In the genomic region with DNA sequence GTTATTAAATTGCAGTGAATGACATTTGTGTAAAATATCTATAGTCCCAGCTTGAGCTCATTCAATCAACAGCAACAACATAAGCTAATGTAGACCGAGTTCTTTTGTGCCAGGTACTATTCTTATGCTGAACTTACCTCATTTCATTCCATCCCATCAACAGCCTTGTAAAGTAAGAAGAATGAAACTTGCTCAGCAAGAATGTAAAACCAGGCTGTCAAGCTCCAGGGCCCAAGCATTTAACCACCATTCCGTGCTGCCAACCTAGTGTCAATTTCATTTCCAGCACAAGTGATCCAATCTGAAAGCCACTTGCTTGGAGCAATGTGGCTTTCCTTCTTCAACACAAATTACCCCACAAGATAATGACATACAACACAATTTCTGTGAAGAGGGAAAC, we compare ENCODE assay signal across 18 cellular contexts. TPM values are rescaled to one million over a fixed set of nuclear protein-coding genes. Genes with fewer than 3 reads are reported as not detected.
DNase-seq lines count a peak whose midpoint lies in the region; ATAC-seq and TF ChIP-seq lines count a peak whose summit lies in the region.
"Had no signal": no experiment of that assay in that cellular context is flagged by ENCODE, and none has a peak within 500 bp of the region (broad histone marks: within the 10 kb centered on the region; RNA-seq: fewer than 3 reads in every experiment).

No MANE protein-coding gene starts in this region.

- H3K4me1 Mint-ChIP-seq in mesothelial cell of epicardium = peaks cover 5% of the 10 kb centered on the region
- H3K4me1 Mint-ChIP-seq: CD4-positive, CD25-positive, alpha-beta regulatory T cell had no signal

- 32 to 46% methylated on average over 2 of the region's 2 CpGs for WGBS in lower leg skin, 2 donors

- peaks cover 1% of the 10 kb centered on the region for H3K36me3 Mint-ChIP-seq in mesothelial cell of epicardium
- H3K36me3 Mint-ChIP-seq: CD4-positive, CD25-positive, alpha-beta regulatory T cell had no signal

- H3K27me3 ChIP-seq in HAP-1 (ENCODE audit: low read depth) = 0 out of 2 replicates have a peak, but pooled peaks cover 2% of the 10 kb centered on the region
- no peaks in the 10 kb centered on the region for H3K27me3 ChIP-seq in SU-DHL-6 (ENCODE audit: low read length)
- H3K27me3 ChIP-seq in iPS-18a (ENCODE audit: control insufficient read depth, insufficient read depth, low read length) = no peaks in the 10 kb centered on the region
- H3K27me3 ChIP-seq: Peyer's patch had no signal

- peaks cover 3% of the 10 kb centered on the region for H3K9me3 Mint-ChIP-seq in mesothelial cell of epicardium

- H3K27ac ChIP-seq in SU-DHL-6 (ENCODE audit: low read depth, low read length) = peak overlapping the region; percentile 9; the same call in 1 of the 2 replicates
- H3K27ac ChIP-seq in iPS-18a (ENCODE audit: low read length) = no peak overlapping the region
- H3K27ac ChIP-seq: Peyer's patch had no signal

- H3K9me3 ChIP-seq in HAP-1 = no peaks in the 10 kb centered on the region
- no peaks in the 10 kb centered on the region for H3K9me3 ChIP-seq in SU-DHL-6 (ENCODE audit: insufficient read depth, low read length)
- no peaks in the 10 kb centered on the region for H3K9me3 ChIP-seq in iPS-18a (ENCODE audit: control insufficient read depth, low read depth, low read length)
- H3K9me3 ChIP-seq: Peyer's patch had no signal

- no peaks in the 10 kb centered on the region for H3K27me3 Mint-ChIP-seq in mesothelial cell of epicardium (ENCODE audit: low read depth)
- H3K27me3 Mint-ChIP-seq: B cell; CD4-positive, CD25-positive, alpha-beta regulatory T cell had no signal

- TF ChIP-seq CTCF in SU-DHL-6 (IDR thresholded peaks at IDR 0.05; ENCODE audit: insufficient read depth, low read length, poor library complexity, severe bottlenecking) (no peak), mesothelial cell of epicardium (IDR thresholded peaks at IDR 0.05; ENCODE audit: unreplicated experiment) (no peak), lower leg skin (IDR thresholded peaks at IDR 0.05) (no peak)

- H3K27ac Mint-ChIP-seq in mesothelial cell of epicardium = peak overlapping the region; percentile 34
- H3K27ac Mint-ChIP-seq: B cell; CD4-positive, CD25-positive, alpha-beta regulatory T cell had no signal

- no peak overlapping the region for H3K9ac ChIP-seq in SU-DHL-6 (ENCODE audit: low read length)
- H3K9ac ChIP-seq in iPS-18a (ENCODE audit: low read length) = no peak overlapping the region

- H3K4me1 ChIP-seq in HAP-1 = no peaks in the 10 kb centered on the region
- H3K4me1 ChIP-seq in iPS-18a (ENCODE audit: control insufficient read depth, low read depth, low read length) = peaks cover 27% of the 10 kb centered on the region
- H3K4me1 ChIP-seq: Peyer's patch had no signal

- DNase-seq in HAP-1 (ENCODE audit: low spot score in 2 of 2) (peak; percentile 12 to 46), mesothelial cell of epicardium (ENCODE audit: low spot score in 2 of 2, unreplicated experiment in 2 of 2) (no peak), left colon (no peak), lower leg skin (ENCODE audit: low spot score in 2 of 2) (no peak)
- DNase-seq: CD4-positive, CD25-positive, alpha-beta regulatory T cell; DMS53; NCI-H1436 treated with DMSO at 0.1 percent for 48 hours; NCI-H2081; NCI-H524; Peyer's patch had no signal

- no peaks in the 10 kb centered on the region for H4K20me1 ChIP-seq in SU-DHL-6 (ENCODE audit: low read depth, low read length)

- H3K4me2 ChIP-seq in SU-DHL-6 (ENCODE audit: low read depth, low read length, poor library complexity, severe bottlenecking) = no peak overlapping the region

- intact Hi-C loops in left colon (cut with DNase I, micrococcal nuclease) = no loop called here
- intact Hi-C loops in lower leg skin (cut with DNase I; ENCODE audit: low total_unique reads) = no loop called here

- H3K9me2 ChIP-seq in SU-DHL-6 (replicated peaks; ENCODE audit: insufficient read depth, low read length) = no peaks in the 10 kb centered on the region

- no peak overlapping the region for H3K4me3 ChIP-seq in HAP-1
- H3K4me3 ChIP-seq in SU-DHL-6 (ENCODE audit: insufficient read depth, low read length, poor library complexity, severe bottlenecking) = no peak overlapping the region
- peak overlapping the region; percentile 21 for H3K4me3 ChIP-seq in iPS-18a (ENCODE audit: low read length)
- no peak overlapping the region for H3K4me3 ChIP-seq in lower leg skin (ENCODE audit: low read depth, poor library complexity, severe bottlenecking)
- H3K4me3 ChIP-seq: K562, Peyer's patch had no signal

- no peak for ATAC-seq in HG02623 (IDR thresholded peaks at IDR 0.05; ENCODE audit: unreplicated experiment)
- no peak for ATAC-seq in left colon
- ATAC-seq in HG03159 (IDR thresholded peaks at IDR 0.05; ENCODE audit: unreplicated experiment) = no peak
- ATAC-seq: K562, Right ventricle myocardium inferior had no signal

- H3K4me3 Mint-ChIP-seq in mesothelial cell of epicardium = no peak overlapping the region
- H3K4me3 Mint-ChIP-seq: B cell; CD4-positive, CD25-positive, alpha-beta regulatory T cell had no signal

- 0 out of 2 replicates have a peak, but pooled peaks cover 1% of the 10 kb centered on the region for H3F3A ChIP-seq in SU-DHL-6 (ENCODE audit: insufficient read depth)

- no peaks in the 10 kb centered on the region for H3K36me3 ChIP-seq in HAP-1 (replicated peaks)
- H3K36me3 ChIP-seq in SU-DHL-6 (ENCODE audit: low read length) = no peaks in the 10 kb centered on the region
- no peaks in the 10 kb centered on the region for H3K36me3 ChIP-seq in iPS-18a (ENCODE audit: control insufficient read depth, low read depth, low read length)

- no peaks in the 10 kb centered on the region for H3K79me2 ChIP-seq in SU-DHL-6 (ENCODE audit: insufficient read depth, low read length)

- in situ Hi-C loops in HAP-1 (cut with MboI; ENCODE audit: low sequenced_read_pairs) = no loop called here

- TF ChIP-seq POLR2A in lower leg skin (IDR thresholded peaks at IDR 0.05) = no peak

- H2AFZ ChIP-seq in SU-DHL-6 (ENCODE audit: low read depth, low read length, severe bottlenecking) = no peak overlapping the region

RNA-seq across cellular contexts. Expression of a gene that starts 36.6 kb away (rescaled TPM):
- total RNA-seq in mesothelial cell of epicardium (1.3 to 1.8 TPM (median 1.5 TPM) in 3 replicates), left colon (10 to 100 TPM; 27.4 to 36.2 TPM), lower leg skin (10 to 100 TPM in 3 of 4 donors, 1 to 10 TPM in 1; 6.2 to 15.1 (median 11.5) TPM)
- total RNA-seq: CD4-positive, CD25-positive, alpha-beta regulatory T cell; G401; Right ventricle myocardium inferior had no signal

Comparison
In these comparisons a context has a peak if more than half of its experiments do, and no peak if none do; other contexts are left out.
1. DNase-seq: peak in HAP-1 (2 of 2); none in mesothelial cell of epicardium (0 of 2), left colon (0 of 2) and lower leg skin (0 of 2).